Comparison of ENCODE assay signal across 38 cellular contexts in genomic region chr13:57114945-57115344, GRCh38. TPM values are rescaled to one million over a fixed set of nuclear protein-coding genes. Genes with fewer than 3 reads are reported as not detected.
"Had no signal": no experiment of that assay in that cellular context is flagged by ENCODE, and none has a peak within 500 bp of the region (broad histone marks: within the 10 kb centered on the region; RNA-seq: fewer than 3 reads in every experiment).

No MANE protein-coding gene starts in this region.

- H3K9me3 ChIP-seq: MG63 had no signal

- H3K27me3 ChIP-seq: MG63 had no signal

- DNase-seq: Karpas-422, Kasumi-1, MG63, MM.1S, MV-4-11, NCI-H1048, NCI-H1092, NCI-H1092 treated with DMSO at 0.1 percent for 48 hours, NCI-H1105, NCI-H1105 treated with DMSO at 0.1 percent for 48 hours, NCI-H1417, NCI-H1417 treated with DMSO at 0.1 percent for 48 hours, NCI-H1436, NCI-H1436 treated with DMSO at 0.1 percent for 48 hours, NCI-H146, NCI-H1694, NCI-H1694 treated with DMSO at 0.1 percent for 48 hours, NCI-H187, NCI-H187 treated with DMSO at 0.1 percent for 48 hours, NCI-H1930, NCI-H2029, NCI-H2029 treated with DMSO at 0.1 percent for 48 hours, NCI-H2081, NCI-H2081 treated with DMSO at 0.1 percent for 48 hours, NCI-H2107, NCI-H2171, NCI-H2171 treated with DMSO at 0.1 percent for 48 hours, NCI-H2227 treated with DMSO at 0.1 percent for 48 hours, NCI-H226, NCI-H345, NCI-H446, NCI-H446 treated with DMSO at 0.1 percent for 48 hours, NCI-H510A had no signal

- H3K36me3 ChIP-seq: MG63 had no signal

- H3K4me3 ChIP-seq: MG63 had no signal

- H3K4me2 ChIP-seq: KMS-11 had no signal

- H3K9ac ChIP-seq: KMS-11 had no signal

- H3K27ac ChIP-seq: KMS-11 had no signal

RNA-seq across cellular contexts. Expression of gene PRR20A, which starts 25.8 kb away (rescaled TPM):
- total RNA-seq: LHCN-M2, M059J, MCF 10A, NCI-H460 had no signal

RNA-seq across cellular contexts. Expression of gene PRR20B, which starts 32.3 kb away (rescaled TPM):
- total RNA-seq: LHCN-M2, M059J, MCF 10A, NCI-H460 had no signal

RNA-seq across cellular contexts. Expression of gene PRR20C, which starts 38.9 kb away (rescaled TPM):
- total RNA-seq: LHCN-M2, M059J, MCF 10A, NCI-H460 had no signal

RNA-seq across cellular contexts. Expression of gene PRR20D, which starts 45.5 kb away (rescaled TPM):
- total RNA-seq: LHCN-M2, M059J, MCF 10A, NCI-H460 had no signal

RNA-seq across cellular contexts. Expression of gene PRR20E, which starts 52.1 kb away (rescaled TPM):
- total RNA-seq: LHCN-M2, M059J, MCF 10A, NCI-H460 had no signal
